8 cellular contexts compared by ENCODE assay signal in the genomic region with DNA sequence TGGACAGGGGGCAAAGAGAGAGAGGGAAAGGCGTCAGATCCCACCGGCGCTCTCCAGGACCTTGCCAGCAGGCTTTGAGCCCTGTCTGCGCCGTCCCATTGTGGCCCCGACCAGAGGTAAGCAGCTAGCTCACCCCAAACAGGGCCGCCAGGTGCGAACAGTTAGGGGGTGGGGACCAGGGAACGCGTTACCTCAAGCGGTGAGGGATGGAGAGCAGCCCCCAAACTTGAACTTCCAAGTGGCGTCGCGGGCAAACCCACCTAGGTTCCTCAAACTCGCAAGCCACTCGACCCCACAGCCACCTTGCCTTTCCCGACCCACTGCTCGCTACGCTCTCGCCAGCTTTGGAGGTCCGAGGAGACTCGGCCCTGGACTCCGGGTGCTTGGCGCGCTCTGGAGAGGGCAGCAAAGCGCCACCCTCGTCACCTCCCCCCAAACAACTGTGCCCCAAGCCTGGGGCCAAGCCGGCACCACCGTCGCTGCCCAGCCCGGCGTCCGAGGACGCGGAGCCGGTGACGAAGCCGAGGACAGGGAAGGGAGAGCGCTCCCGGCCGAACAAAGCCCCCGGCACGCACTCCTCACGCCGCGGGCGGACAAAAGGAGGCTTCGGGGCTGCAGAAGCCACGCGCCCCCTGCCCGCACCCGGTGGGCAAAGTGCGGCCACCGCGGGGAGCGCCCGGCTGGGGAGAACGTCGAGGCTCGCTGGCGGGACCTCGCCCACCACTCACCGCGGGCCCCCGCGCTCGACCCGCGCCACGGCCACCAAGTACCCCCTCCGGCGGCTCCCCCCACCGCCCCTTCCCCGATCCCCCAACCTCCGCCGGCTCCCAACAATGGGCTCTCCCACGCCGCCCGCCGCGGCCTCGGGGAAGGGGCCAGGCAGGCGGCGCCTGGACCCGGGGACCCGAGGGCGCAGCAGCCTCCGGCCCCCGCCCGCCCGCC. TPM values are rescaled to one million over a fixed set of nuclear protein-coding genes. Genes with fewer than 3 reads are reported as not detected.
DNase-seq lines count a peak whose midpoint lies in the region; ATAC-seq, FAIRE-seq and TF ChIP-seq lines count a peak whose summit lies in the region.

No MANE protein-coding gene starts in this region.

- peaks cover 26% of the 10 kb centered on the region; the same call in 1 of the 2 replicates for H3K79me2 ChIP-seq in KMS-11 (ENCODE audit: insufficient read depth, low read depth)

- H3K27me3 ChIP-seq in KMS-11 (ENCODE audit: insufficient read depth, low read depth) = no peaks in the 10 kb centered on the region

- no peak for ATAC-seq in activated naive CD8-positive, alpha-beta T cell treated with anti-CD3 and anti-CD28 coated beads, Interleukin-2, amount 50 U/mL, for 24 hours
- ATAC-seq in HG03097 (IDR thresholded peaks at IDR 0.05; ENCODE audit: low FRiP score, unreplicated experiment) = no peak

- peak overlapping the region; percentile 37; the same call in 1 of the 2 replicates for H3K9ac ChIP-seq in KMS-11

- peak overlapping the region; percentile 80 for H3K4me3 ChIP-seq in KMS-11 (IDR thresholded peaks at IDR 0.05; ENCODE audit: insufficient read depth, low read depth, low read length)
- peak overlapping the region; percentile 82 for H3K4me3 ChIP-seq in iPS-11a (ENCODE audit: low read depth, low read length)
- peak overlapping the region; percentile 84 to 99 (median 93) for H3K4me3 ChIP-seq in skin epidermis

- H3K27ac ChIP-seq in KMS-11 (no peak overlapping the region), skin epidermis (peak overlapping the region in 17 of 21 experiments; percentile 50 to 98 (median 71))

- H3K27ac Mint-ChIP-seq in activated naive CD8-positive, alpha-beta T cell treated with anti-CD3 and anti-CD28 coated beads, Interleukin-2, amount 50 U/mL, for 24 hours = no peak overlapping the region

- H3K4me2 ChIP-seq in KMS-11 = peak overlapping the region; percentile 70

- no peaks in the 10 kb centered on the region for H3K27me3 Mint-ChIP-seq in activated naive CD8-positive, alpha-beta T cell treated with anti-CD3 and anti-CD28 coated beads, Interleukin-2, amount 50 U/mL, for 24 hours

- peaks cover 53% of the 10 kb centered on the region for H3K4me1 ChIP-seq in KMS-11 (ENCODE audit: low read depth, poor library complexity, severe bottlenecking)

- TF ChIP-seq POLR2A in GM12891 (IDR thresholded peaks at IDR 0.05; ENCODE audit: low read depth, low read length) = no peak
- TF ChIP-seq POLR2A in GM12892 (IDR thresholded peaks at IDR 0.05; ENCODE audit: low read depth, low read length) = no peak

- TF ChIP-seq CTCF in KMS-11 (conservative IDR thresholded peaks at IDR 0.05; ENCODE audit: low read depth, low read length) = no peak

- H3K36me3 Mint-ChIP-seq in activated naive CD8-positive, alpha-beta T cell treated with anti-CD3 and anti-CD28 coated beads, Interleukin-2, amount 50 U/mL, for 24 hours (ENCODE audit: low read depth) = peaks cover 34% of the 10 kb centered on the region

- H3K4me1 Mint-ChIP-seq in activated naive CD8-positive, alpha-beta T cell treated with anti-CD3 and anti-CD28 coated beads, Interleukin-2, amount 50 U/mL, for 24 hours = peaks cover 80% of the 10 kb centered on the region

- H4K20me1 ChIP-seq in KMS-11 (ENCODE audit: insufficient read depth) = no peaks in the 10 kb centered on the region; the same call in 1 of the 2 replicates

- peaks cover 4% of the 10 kb centered on the region; the same call in 1 of the 2 replicates for H3K36me3 ChIP-seq in KMS-11 (ENCODE audit: insufficient read depth)

- peak overlapping the region; percentile 45; the same call in 1 of the 2 replicates for H2AFZ ChIP-seq in KMS-11 (ENCODE audit: low read depth)

- H3K9me3 Mint-ChIP-seq in activated naive CD8-positive, alpha-beta T cell treated with anti-CD3 and anti-CD28 coated beads, Interleukin-2, amount 50 U/mL, for 24 hours = no peaks in the 10 kb centered on the region

- H3K4me3 Mint-ChIP-seq in activated naive CD8-positive, alpha-beta T cell treated with anti-CD3 and anti-CD28 coated beads, Interleukin-2, amount 50 U/mL, for 24 hours = peak overlapping the region; percentile 78

- FAIRE-seq in GM12891 (lab: Jason Lieb, UNC) (no peak), GM12892 (lab: Jason Lieb, UNC) (no peak)

- DNase-seq in ELR (ENCODE audit: low read depth) (peak; percentile 62), GM12891 (ENCODE audit: insufficient read length, low spot score) (no peak), GM12892 (ENCODE audit: insufficient read length) (no peak)
- no peak for DNase-seq in activated naive CD8-positive, alpha-beta T cell treated with anti-CD3 and anti-CD28 coated beads, Interleukin-2, amount 50 U/mL, for 24 hours

TF ChIP-seq in GM12891, 5 proteins besides CTCF, POLR2A, EP300 and RAD21:
- TF ChIP-seq POU2F2 (IDR thresholded peaks at IDR 0.05; ENCODE audit: low read depth, low read length) (no peak), POLR2AphosphoS5 (IDR thresholded peaks at IDR 0.05; ENCODE audit: low read depth, low read length) (no peak), SPI1 (IDR thresholded peaks at IDR 0.05; ENCODE audit: low read depth, low read length) (no peak)

RNA-seq across cellular contexts. Expression of a gene that starts 1.0 kb away (rescaled TPM):
- 14.3 TPM for polyA plus RNA-seq in GM12891 (2012; ENCODE audit: low read depth, missing spikeins)
- 15.7 TPM for polyA plus RNA-seq in GM12892 (2012; ENCODE audit: missing spikeins)
